ENCODE assay signal across 15 cellular contexts in genomic region chr9:13588151-13589043, GRCh38.
DNase-seq lines count a peak whose midpoint lies in the region; ATAC-seq and TF ChIP-seq lines count a peak whose summit lies in the region.
"Had no signal": no experiment of that assay in that cellular context is flagged by ENCODE, and none has a peak within 500 bp of the region (broad histone marks: within the 10 kb centered on the region; RNA-seq: fewer than 3 reads in every experiment).

No MANE protein-coding gene starts in this region.

- no peaks in the 10 kb centered on the region for H3K27me3 ChIP-seq in skeletal muscle tissue (ENCODE audit: control insufficient read depth in 3 of 3, insufficient read depth in 3 of 3, low read length in 3 of 3)
- H3K27me3 ChIP-seq in vagina = no peaks in the 10 kb centered on the region
- H3K27me3 ChIP-seq: neural progenitor cell, transverse colon had no signal

- peak; percentile 42 for DNase-seq in LHCN-M2 (ENCODE audit: low read depth)
- DNase-seq in dermis blood vessel endothelial cell = peak; percentile 57
- DNase-seq in kidney tubule cell (ENCODE audit: low spot score) = peak; percentile 48
- no peak for DNase-seq in SIG-M5 (lab: John Stamatoyannopoulos, UW)
- no peak for DNase-seq in vagina (ENCODE audit: extremely low spot score in 2 of 2)
- no peak for DNase-seq in activated CD8-positive, alpha-beta memory T cell treated with anti-CD3 and anti-CD28 coated beads, Interleukin-2, amount 50 U/mL, for 4 hours
- DNase-seq: activated T-cell treated with anti-CD3 and anti-CD28 coated beads, Interleukin-2, amount 50 U/mL, for 1 hour; CD8-positive, alpha-beta memory T cell; KG1; T-helper 1 cell; transverse colon had no signal

- H3K4me3 ChIP-seq in skeletal muscle tissue (ENCODE audit: low read length in 3 of 3) (no peak overlapping the region), vagina (no peak overlapping the region)
- H3K4me3 ChIP-seq: neural progenitor cell, transverse colon had no signal

- intact Hi-C loops in vagina (cut with DNase I) = no loop called here

- H3K4me1 ChIP-seq in skeletal muscle tissue (ENCODE audit: control insufficient read depth in 3 of 3, insufficient read depth in 3 of 3, low read length in 3 of 3) (peaks cover 0 to 8% (median 0%) of the 10 kb centered on the region in 3 donors), vagina (peaks cover 10% of the 10 kb centered on the region)

- ATAC-seq in HG03439 (IDR thresholded peaks at IDR 0.05; ENCODE audit: unreplicated experiment) = no peak
- ATAC-seq: left lobe of liver had no signal

- H3K9me3 ChIP-seq in skeletal muscle tissue (ENCODE audit: control insufficient read depth in 3 of 3, low read length in 3 of 3) (no peaks in the 10 kb centered on the region), vagina (no peaks in the 10 kb centered on the region)
- H3K9me3 ChIP-seq: transverse colon had no signal

- no peak for TF ChIP-seq CTCF in vagina (IDR thresholded peaks at IDR 0.05)

- no peak overlapping the region for H3K9ac ChIP-seq in skeletal muscle tissue (ENCODE audit: low read depth in 1 of 3, low read length in 3 of 3)
- H3K9ac ChIP-seq: neural progenitor cell had no signal

- H3K27ac ChIP-seq in skeletal muscle tissue (ENCODE audit: low read depth, low read length) (peak overlapping the region; percentile 45), vagina (no peak overlapping the region)
- H3K27ac ChIP-seq: neural progenitor cell, transverse colon had no signal

- TF ChIP-seq POLR2A in vagina (IDR thresholded peaks at IDR 0.05) = no peak

- H3K36me3 ChIP-seq in skeletal muscle tissue (ENCODE audit: control insufficient read depth in 3 of 3, insufficient read depth in 3 of 3, low read length in 3 of 3) (no peaks in the 10 kb centered on the region), vagina (no peaks in the 10 kb centered on the region)
- H3K36me3 ChIP-seq: neural progenitor cell, transverse colon had no signal

Comparison
In these comparisons a context has a peak if more than half of its experiments do, and no peak if none do; other contexts are left out.
1. DNase-seq: peak in LHCN-M2 (single experiment), dermis blood vessel endothelial cell (single experiment) and kidney tubule cell (single experiment); none in SIG-M5 (single experiment), vagina (0 of 2) and activated CD8-positive, alpha-beta memory T cell treated with anti-CD3 and anti-CD28 coated beads, Interleukin-2, amount 50 U/mL, for 4 hours (single experiment).